21 cellular contexts compared by ENCODE assay signal in genomic region chr5:139314276-139314675, GRCh38.
"Had no signal": no experiment of that assay in that cellular context is flagged by ENCODE, and none has a peak within 500 bp of the region (broad histone marks: within the 10 kb centered on the region; RNA-seq: fewer than 3 reads in every experiment).

No MANE protein-coding gene starts in this region.

- ATAC-seq: effector memory CD8-positive, alpha-beta T cell; gastroesophageal sphincter; left lung; lower lobe of right lung; stimulated activated effector memory CD8-positive, alpha-beta T cell treated with anti-CD3 and anti-CD28 coated beads, Interleukin-12 subunit alpha, Interleukin-12 subunit beta, amount 100 ng/mL, for 72 hours; stimulated activated naive CD8-positive, alpha-beta T cell treated with anti-CD3 and anti-CD28 coated beads, Interleukin-15, Interleukin-2, amounts not matched to agents 100 U/mL and 50 U/mL, for 24 hours had no signal

- H3K36me3 ChIP-seq: ovary, uterus had no signal

- H3K27me3 Mint-ChIP-seq: effector memory CD8-positive, alpha-beta T cell; memory B cell; naive B cell had no signal

- DNase-seq: effector memory CD8-positive, alpha-beta T cell; esophagus squamous epithelium; foreskin fibroblast; immature natural killer cell; left lung; lower lobe of right lung; midbrain; naive B cell; nephron progenitor cell; ovary; stimulated activated CD4-positive, alpha-beta T cell treated with anti-CD3 and anti-CD28 coated beads, Interleukin-4, amount 100 ng/mL, for 1 hour; stimulated activated CD8-positive, alpha-beta memory T cell treated with anti-CD3 and anti-CD28 coated beads, Interleukin-4, amount 100 ng/mL, for 48 hours; stimulated activated naive CD8-positive, alpha-beta T cell treated with anti-CD3 and anti-CD28 coated beads, Interleukin-15, Interleukin-2, amounts not matched to agents 100 U/mL and 50 U/mL, for 24 hours; thyroid gland; upper lobe of left lung; uterus had no signal

- H3K4me3 Mint-ChIP-seq: memory B cell; nephron progenitor cell; stimulated activated effector memory CD8-positive, alpha-beta T cell treated with anti-CD3 and anti-CD28 coated beads, Interleukin-12 subunit alpha, Interleukin-12 subunit beta, amount 100 ng/mL, for 72 hours had no signal

- H3K27ac Mint-ChIP-seq: nephron progenitor cell; stimulated activated effector memory CD8-positive, alpha-beta T cell treated with anti-CD3 and anti-CD28 coated beads, Interleukin-12 subunit alpha, Interleukin-12 subunit beta, amount 100 ng/mL, for 72 hours had no signal

- H3K36me3 Mint-ChIP-seq: naive B cell had no signal

- H3K9me3 ChIP-seq: esophagus squamous epithelium, gastroesophageal sphincter, left lung, lower lobe of right lung, ovary, right atrium auricular region, suprapubic skin, thyroid gland, upper lobe of left lung, uterus had no signal

- H3K9me3 Mint-ChIP-seq: effector memory CD8-positive, alpha-beta T cell; immature natural killer cell; memory B cell; naive B cell; nephron progenitor cell; stimulated activated effector memory CD8-positive, alpha-beta T cell treated with anti-CD3 and anti-CD28 coated beads, Interleukin-12 subunit alpha, Interleukin-12 subunit beta, amount 100 ng/mL, for 72 hours had no signal

- H3K4me3 ChIP-seq: esophagus squamous epithelium, gastroesophageal sphincter, left lung, lower lobe of right lung, ovary, right atrium auricular region, suprapubic skin, thyroid gland, upper lobe of left lung, uterus had no signal

- H3K27ac ChIP-seq: esophagus squamous epithelium, gastroesophageal sphincter, left lung, lower lobe of right lung, ovary, right atrium auricular region, suprapubic skin, thyroid gland, upper lobe of left lung, uterus had no signal

- H3K27me3 ChIP-seq: esophagus squamous epithelium, gastroesophageal sphincter, left lung, ovary, right atrium auricular region, suprapubic skin, thyroid gland, upper lobe of left lung, uterus had no signal
